In genomic region chr17:30819941-30820705, GRCh38 we compare ENCODE assay signal across 9 cellular contexts. TPM values are rescaled to one million over a fixed set of nuclear protein-coding genes. Genes with fewer than 3 reads are reported as not detected.
A peak's percentile ranks its signal among the peaks of the same experiment; 100 is the strongest.
DNase-seq lines count a peak whose midpoint lies in the region; ATAC-seq and TF ChIP-seq lines count a peak whose summit lies in the region.
"Had no signal": no experiment of that assay in that cellular context is flagged by ENCODE, and none has a peak within 500 bp of the region (broad histone marks: within the 10 kb centered on the region; RNA-seq: fewer than 3 reads in every experiment).

No MANE protein-coding gene starts in this region.

- H3K27ac Mint-ChIP-seq in central memory CD8-positive, alpha-beta T cell (ENCODE audit: low read depth): peak overlapping the region; percentile 87

- H3K9me2 ChIP-seq in PC-3 (replicated peaks; ENCODE audit: low read length) (no peaks in the 10 kb centered on the region), MM.1S (replicated peaks; ENCODE audit: insufficient read depth, low read length) (no peaks in the 10 kb centered on the region)

- intact Hi-C loops in psoas muscle (cut with DNase I) (loop anchor here in 1 of 2 donors (5.0 kb wide), 1 partner anchor 87 kb away; the partner anchor contains the start of gene TEFM), PC-3 (cut with micrococcal nuclease) (no loop called here)

- H3K27me3 Mint-ChIP-seq in central memory CD8-positive, alpha-beta T cell: no peaks in the 10 kb centered on the region

- H3K9me3 ChIP-seq in psoas muscle (no peaks in the 10 kb centered on the region), PC-3 (ENCODE audit: low read length) (no peaks in the 10 kb centered on the region), MM.1S (replicated peaks; ENCODE audit: insufficient read depth, low read length) (no peaks in the 10 kb centered on the region)

- CTCF ChIA-PET in PC-3 (lab: Charles Lee): no interaction called here

- H4K20me1 ChIP-seq in PC-3 (ENCODE audit: low read length) (peaks cover 7% of the 10 kb centered on the region; the same call in 1 of the 2 replicates), MM.1S (ENCODE audit: insufficient read depth, low read length) (no peaks in the 10 kb centered on the region)

- H3K4me1 ChIP-seq in psoas muscle (peaks cover 15% of the 10 kb centered on the region), PC-3 (ENCODE audit: insufficient read depth, low read length) (peaks cover 13% of the 10 kb centered on the region; the same call in 1 of the 2 replicates), MM.1S (ENCODE audit: low read length) (peaks cover 19% of the 10 kb centered on the region)

- H3K79me2 ChIP-seq in PC-3 (ENCODE audit: low read length) (peaks cover 54% of the 10 kb centered on the region), MM.1S (ENCODE audit: low read length) (peaks cover 93% of the 10 kb centered on the region)

- H3K4me2 ChIP-seq in PC-3 (ENCODE audit: low read length) (no peak overlapping the region), MM.1S (ENCODE audit: low read depth, low read length) (no peak overlapping the region)

- peaks cover 22% of the 10 kb centered on the region for H3K36me3 Mint-ChIP-seq in central memory CD8-positive, alpha-beta T cell (ENCODE audit: insufficient read depth)

- TF ChIP-seq CTCF in psoas muscle (IDR thresholded peaks at IDR 0.05): no peak
- TF ChIP-seq CTCF in PC-3 (conservative IDR thresholded peaks at IDR 0.05; ENCODE audit: low read depth, low read length): no peak
- TF ChIP-seq CTCF in MM.1S (IDR thresholded peaks at IDR 0.05; ENCODE audit: low read length): no peak

- H3K27me3 ChIP-seq in psoas muscle (ENCODE audit: insufficient read depth in 3 of 3, low read length in 2 of 3) (no peaks in the 10 kb centered on the region), PC-3 (ENCODE audit: low read length) (no peaks in the 10 kb centered on the region), MM.1S (replicated peaks; ENCODE audit: insufficient read depth, low read length) (no peaks in the 10 kb centered on the region)

- peak overlapping the region; percentile 75 for H3K4me3 Mint-ChIP-seq in central memory CD8-positive, alpha-beta T cell

- no peak for ATAC-seq in central memory CD8-positive, alpha-beta T cell (replicated peaks; ENCODE audit: extremely low read depth, poor library complexity, severe bottlenecking)
- ATAC-seq in psoas muscle (no peak), PC-3 (no peak)

- peak overlapping the region; percentile 3 for H3K4me3 ChIP-seq in psoas muscle
- H3K4me3 ChIP-seq in PC-3 (ENCODE audit: low read length): no peak overlapping the region
- no peak overlapping the region for H3K4me3 ChIP-seq in MM.1S (ENCODE audit: low read length)

- peaks cover 48% of the 10 kb centered on the region for H3K4me1 Mint-ChIP-seq in central memory CD8-positive, alpha-beta T cell

- 88 to 94% (median 92%) methylated on average over 8 of the region's 8 CpGs for WGBS in psoas muscle, 3 donors

- H3K9ac ChIP-seq in PC-3 (ENCODE audit: low read length) (no peak overlapping the region), MM.1S (ENCODE audit: low read length) (no peak overlapping the region)

- H3K27ac ChIP-seq in psoas muscle (no peak overlapping the region), PC-3 (ENCODE audit: low read length) (no peak overlapping the region), MM.1S (ENCODE audit: low read length) (no peak overlapping the region)

- no peak overlapping the region for H2AFZ ChIP-seq in PC-3 (ENCODE audit: low read length)
- no peak overlapping the region for H2AFZ ChIP-seq in MM.1S (ENCODE audit: low read length)

- DNase-seq in EH (ENCODE audit: low read depth) (peak; percentile 58), MV-4-11 (lab: John Stamatoyannopoulos, UW) (peak; percentile 51), psoas muscle (no peak), PC-3 (no peak), MM.1S (no peak), globus pallidus (ENCODE audit: low spot score) (no peak)
- DNase-seq in central memory CD8-positive, alpha-beta T cell (ENCODE audit: low spot score in 2 of 2): no peak
- DNase-seq: hypothalamus, NCI-H2081 treated with DMSO at 0.1 percent for 48 hours had no signal

- no peaks in the 10 kb centered on the region for H3K36me3 ChIP-seq in psoas muscle (ENCODE audit: insufficient read depth in 1 of 2, low read depth in 1 of 2)
- H3K36me3 ChIP-seq in PC-3 (ENCODE audit: low read depth, low read length): no peaks in the 10 kb centered on the region
- no peaks in the 10 kb centered on the region for H3K36me3 ChIP-seq in MM.1S (replicated peaks; ENCODE audit: insufficient read depth, low read length)

- H3K9me3 Mint-ChIP-seq in central memory CD8-positive, alpha-beta T cell: no peaks in the 10 kb centered on the region

- POLR2A ChIA-PET in PC-3 (lab: Charles Lee; ENCODE audit: unreplicated experiment): no interaction called here

- no TSS peak for BruUV-seq in PC-3 (replicated peaks; lab: Mats Ljungman, UMichigan)

- H3F3A ChIP-seq in PC-3 (ENCODE audit: low read length, unreplicated experiment) (no peaks in the 10 kb centered on the region), MM.1S (ENCODE audit: insufficient read depth, low read length) (peaks cover 14% of the 10 kb centered on the region)

RNA-seq across cellular contexts. Expression of gene CRLF3, which starts 4.4 kb away (rescaled TPM):
- total RNA-seq in psoas muscle: 1 to 10 TPM; 3.9 to 5.0 (median 4.2) TPM
- 1 to 10 TPM; 3.2 to 6.4 (median 5.5) TPM for polyA plus RNA-seq in psoas muscle
- 6.6 and 9.8 TPM in 2 replicates for total RNA-seq in PC-3 (2014; rRNA removed)

RNA-seq across cellular contexts. Expression of gene ATAD5, which starts 11.6 kb away (rescaled TPM):
- total RNA-seq in psoas muscle: under 1 TPM; 0.15 to 0.44 (median 0.24) TPM
- polyA plus RNA-seq in psoas muscle: under 1 TPM; 0.11 to 0.25 (median 0.14) TPM
- 4.2 and 5.4 TPM in 2 replicates for total RNA-seq in PC-3 (2014; rRNA removed)

Comparison
In these comparisons a context has a peak if more than half of its experiments do, and no peak if none do; other contexts are left out.
1. DNase-seq: peak in EH (single experiment) and MV-4-11 (single experiment); none in central memory CD8-positive, alpha-beta T cell (0 of 2), psoas muscle (0 of 2), PC-3 (single experiment), MM.1S (single experiment) and globus pallidus (single experiment).